1 cellular context compared by ENCODE assay signal in genomic region chr17:66776999-66777688, GRCh38.
TF ChIP-seq lines count a peak whose summit lies in the region.

No MANE protein-coding gene starts in this region.

TF ChIP-seq in GM23338, 12 proteins besides CTCF, POLR2A, EP300 and RAD21 (continued from another document):
- TF ChIP-seq REST (IDR thresholded peaks at IDR 0.05; ENCODE audit: unreplicated experiment) (no peak), ZNF462 (CRISPR knock-in tag; IDR thresholded peaks at IDR 0.05) (no peak), ETS1 (IDR thresholded peaks at IDR 0.05) (no peak), ZNF331 (CRISPR knock-in tag; IDR thresholded peaks at IDR 0.05; ENCODE audit: low read depth) (no peak), CREB1 (CRISPR knock-in tag; IDR thresholded peaks at IDR 0.05; ENCODE audit: low read depth) (no peak), EZH2phosphoT487 (IDR thresholded peaks at IDR 0.05; ENCODE audit: unreplicated experiment) (no peak), POLR2AphosphoS5 (IDR thresholded peaks at IDR 0.05; ENCODE audit: low read depth) (no peak), ZNF114 (CRISPR knock-in tag; IDR thresholded peaks at IDR 0.05) (no peak)
TF ChIP-seq in GM23338: peak in this region for 0.
